In the genomic region with DNA sequence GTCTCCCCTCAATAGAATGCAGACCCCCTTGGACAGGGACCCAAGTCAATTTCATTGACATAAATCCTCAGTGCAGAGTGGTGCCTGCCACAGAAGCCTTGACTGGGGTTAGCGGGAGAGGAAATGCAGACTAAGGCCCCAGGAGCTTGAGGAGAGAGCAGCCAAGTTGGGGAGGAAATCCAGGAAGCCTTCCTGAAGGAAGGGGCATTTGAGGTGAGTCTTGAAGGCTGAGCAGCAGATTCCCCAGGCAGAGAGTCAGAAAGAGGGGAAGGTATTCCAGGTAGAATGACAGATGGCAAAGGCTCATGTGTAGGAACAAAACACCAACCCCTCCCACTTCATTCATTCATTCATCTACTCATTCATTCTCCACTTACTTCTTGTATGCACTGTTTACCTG, we compare ENCODE assay signal across 30 cellular contexts. TPM values are rescaled to one million over a fixed set of nuclear protein-coding genes. Genes with fewer than 3 reads are reported as not detected.
"Had no signal": no experiment of that assay in that cellular context is flagged by ENCODE, and none has a peak within 500 bp of the region (broad histone marks: within the 10 kb centered on the region; RNA-seq: fewer than 3 reads in every experiment).

No MANE protein-coding gene starts in this region.

- H3K27me3 Mint-ChIP-seq: stimulated activated memory B cell treated with anti-CD40 and anti-IgM and Interleukin-4, amounts not matched to agents 10 μg/mL and 1 μg/mL and 100 μg/mL, for 72 hours had no signal

- H3K27ac ChIP-seq: coronary artery, esophagus muscularis mucosa, foreskin keratinocyte, gastroesophageal sphincter, heart right ventricle, left lung, neural progenitor cell, parathyroid adenoma, testis, tibial artery had no signal

- H3K27ac Mint-ChIP-seq: naive thymus-derived CD4-positive, alpha-beta T cell; nephron; neural progenitor cell; progenitor cell of endocrine pancreas; stimulated activated memory B cell treated with anti-CD40 and anti-IgM and Interleukin-4, amounts not matched to agents 10 μg/mL and 1 μg/mL and 100 μg/mL, for 72 hours; type B pancreatic cell had no signal

- H3K9me3 Mint-ChIP-seq: nephron; neural progenitor cell; stimulated activated memory B cell treated with anti-CD40 and anti-IgM and Interleukin-4, amounts not matched to agents 10 μg/mL and 1 μg/mL and 100 μg/mL, for 72 hours had no signal

- H3K36me3 ChIP-seq: esophagus muscularis mucosa, gastroesophageal sphincter, heart right ventricle, left lung, neural progenitor cell, tibial artery had no signal

- DNase-seq: dermis blood vessel endothelial cell; effector memory CD4-positive, alpha-beta T cell; foreskin keratinocyte; heart right ventricle; hippocampal formation; left cardiac atrium; left lung; mesendoderm; midbrain; naive thymus-derived CD4-positive, alpha-beta T cell; stimulated activated CD4-positive, alpha-beta T cell treated with anti-CD3 and anti-CD28 coated beads, Interleukin-12 subunit alpha, Interleukin-12 subunit beta, amount 100 ng/mL, for 4 hours; stimulated activated CD4-positive, alpha-beta T cell treated with anti-CD3 and anti-CD28 coated beads, Interleukin-2, amount 100 ng/mL, for 24 hours; stimulated activated CD4-positive, alpha-beta T cell treated with anti-CD3 and anti-CD28 coated beads, Interleukin-4, amount 100 ng/mL, for 4 hours; stimulated activated naive CD8-positive, alpha-beta T cell treated with anti-CD3 and anti-CD28 coated beads, Interleukin-15, Interleukin-2, amounts not matched to agents 100 U/mL and 50 U/mL, for 24 hours; substantia nigra; testis; tibial artery had no signal

- H3K4me3 Mint-ChIP-seq: naive thymus-derived CD4-positive, alpha-beta T cell; nephron; neural progenitor cell; stimulated activated memory B cell treated with anti-CD40 and anti-IgM and Interleukin-4, amounts not matched to agents 10 μg/mL and 1 μg/mL and 100 μg/mL, for 72 hours; type B pancreatic cell had no signal

- H3K4me1 ChIP-seq: neural progenitor cell, parathyroid adenoma, testis had no signal

- ATAC-seq: foreskin keratinocyte; gastroesophageal sphincter; heart right ventricle; left cardiac atrium; left lung; naive thymus-derived CD4-positive, alpha-beta T cell; sciatic nerve; stimulated activated memory B cell treated with anti-CD40 and anti-IgM and Interleukin-4, amounts not matched to agents 10 μg/mL and 1 μg/mL and 100 μg/mL, for 72 hours; stimulated activated naive CD8-positive, alpha-beta T cell treated with anti-CD3 and anti-CD28 coated beads, Interleukin-15, Interleukin-2, amounts not matched to agents 100 U/mL and 50 U/mL, for 24 hours had no signal

- H2AFZ ChIP-seq: neural progenitor cell, parathyroid adenoma had no signal

- H3K36me3 Mint-ChIP-seq: naive thymus-derived CD4-positive, alpha-beta T cell; neural progenitor cell; stimulated activated memory B cell treated with anti-CD40 and anti-IgM and Interleukin-4, amounts not matched to agents 10 μg/mL and 1 μg/mL and 100 μg/mL, for 72 hours; type B pancreatic cell had no signal

- H3K4me3 ChIP-seq: coronary artery, esophagus muscularis mucosa, gastroesophageal sphincter, heart right ventricle, left lung, neural progenitor cell, smooth muscle cell, testis, tibial artery had no signal

- H3K9me3 ChIP-seq: esophagus muscularis mucosa, gastroesophageal sphincter, heart right ventricle, left lung, testis, tibial artery had no signal

- H3K4me2 ChIP-seq: neural progenitor cell, smooth muscle cell had no signal

- H3K27me3 ChIP-seq: esophagus muscularis mucosa, foreskin keratinocyte, gastroesophageal sphincter, heart right ventricle, left lung, neural progenitor cell, testis, tibial artery had no signal

- H3K9ac ChIP-seq: neural progenitor cell, parathyroid adenoma had no signal

RNA-seq across cellular contexts. Expression of gene MYEOV, which starts 10.3 kb away (rescaled TPM):
- total RNA-seq: dermis blood vessel endothelial cell, esophagus muscularis mucosa, gastroesophageal sphincter, heart right ventricle, lung microvascular endothelial cell, smooth muscle cell, urinary bladder had no signal
- polyA plus RNA-seq: naive thymus-derived CD4-positive, alpha-beta T cell had no signal
